Comparison of ENCODE assay signal across 8 cellular contexts in genomic region chr2:209602259-209602658, GRCh38.
"Had no signal": no experiment of that assay in that cellular context is flagged by ENCODE, and none has a peak within 500 bp of the region (broad histone marks: within the 10 kb centered on the region; RNA-seq: fewer than 3 reads in every experiment).

No MANE protein-coding gene starts in this region.

- ATAC-seq: HCT116, K562 had no signal

- H3K9me3 Mint-ChIP-seq: HFFc6 had no signal

- H3K9me3 ChIP-seq: HAP-1 had no signal

- H3K36me3 ChIP-seq: HAP-1 had no signal

- H3K27ac Mint-ChIP-seq: HFFc6 had no signal

- H3K4me3 Mint-ChIP-seq: HFFc6 had no signal

- H3K4me3 ChIP-seq: GM23248, HAP-1, K562 had no signal

- DNase-seq: GM23248, GOT3, H7, HFFc6, IMR-90 had no signal

- H3K27ac ChIP-seq: GM23248 had no signal
